In genomic region chr17:57595942-57596695, GRCh38 we compare ENCODE assay signal across 19 cellular contexts.
A peak's percentile ranks its signal among the peaks of the same experiment; 100 is the strongest.
DNase-seq lines count a peak whose midpoint lies in the region; ATAC-seq and TF ChIP-seq lines count a peak whose summit lies in the region.
"Had no signal": no experiment of that assay in that cellular context is flagged by ENCODE, and none has a peak within 500 bp of the region (broad histone marks: within the 10 kb centered on the region; RNA-seq: fewer than 3 reads in every experiment).

No MANE protein-coding gene starts in this region.

- no peak overlapping the region for H3T11ph ChIP-seq in H9 (ENCODE audit: low read length)

- H3K4me3 Mint-ChIP-seq in CD4-positive, alpha-beta memory T cell = no peak overlapping the region
- H3K4me3 Mint-ChIP-seq in H9 = no peak overlapping the region
- peak overlapping the region; percentile 63 for H3K4me3 Mint-ChIP-seq in neural crest cell
- H3K4me3 Mint-ChIP-seq: immature natural killer cell had no signal

- no peaks in the 10 kb centered on the region for H4K20me1 ChIP-seq in H9 (ENCODE audit: control insufficient read depth, insufficient read depth, insufficient read length)

- H3K4me1 Mint-ChIP-seq in CD4-positive, alpha-beta memory T cell = peaks cover 36 to 45% (median 38%) of the 10 kb centered on the region in 4 donors
- peaks cover 27 to 41% of the 10 kb centered on the region in 2 experiments for H3K4me1 Mint-ChIP-seq in H9
- H3K4me1 Mint-ChIP-seq in neural crest cell = peaks cover 36% of the 10 kb centered on the region

- no peak overlapping the region for H2BK12ac ChIP-seq in H9 (ENCODE audit: insufficient read length, low read depth, low read length)

- H3K36me3 ChIP-seq in CD4-positive, alpha-beta memory T cell (ENCODE audit: insufficient read depth, low read length) = no peaks in the 10 kb centered on the region
- H3K36me3 ChIP-seq: SJCRH30 had no signal

- H3K27ac ChIP-seq in CD4-positive, alpha-beta memory T cell (ENCODE audit: low read depth, low read length) = no peak overlapping the region
- no peak overlapping the region for H3K27ac ChIP-seq in H9 (ENCODE audit: insufficient read length, low read depth, low read length)
- H3K27ac ChIP-seq: C4-2B, KMS-11, SJCRH30 had no signal

- peak overlapping the region; percentile 27 to 90 (median 63) for H3K27ac Mint-ChIP-seq in CD4-positive, alpha-beta memory T cell
- H3K27ac Mint-ChIP-seq in H9 (peak overlapping the region in 2 of 3 experiments; percentile 53 to 57; a peak in 3 of 7 replicates), neural crest cell (ENCODE audit: unreplicated experiment) (peak overlapping the region; percentile 94)

- no peak overlapping the region for H2AK5ac ChIP-seq in H9 (ENCODE audit: insufficient read length, low read length)

- H3K79me1 ChIP-seq in H9 (ENCODE audit: insufficient read depth, low read depth, low read length, poor library complexity, severe bottlenecking) = no peaks in the 10 kb centered on the region

- intact Hi-C loops in CD4-positive, alpha-beta memory T cell (cut with micrococcal nuclease) = loop anchor here (5.0 kb wide), 1 partner anchor 236 kb away; no protein-coding TSS in a partner anchor

- H2BK120ac ChIP-seq in H9 (ENCODE audit: low read depth, low read length, poor library complexity, severe bottlenecking) = no peak overlapping the region

- no peak for DNase-seq in CD4-positive, alpha-beta memory T cell
- DNase-seq in H9 (no peak), choroid plexus epithelial cell (ENCODE audit: low read depth) (peak; percentile 22), neural crest cell (ENCODE audit: low read depth, low spot score) (no peak), hippocampal formation (lab: John Stamatoyannopoulos, UW) (no peak)
- DNase-seq: activated CD8-positive, alpha-beta memory T cell treated with anti-CD3 and anti-CD28 coated beads for 24 hours; activated gamma-delta T cell treated with Interleukin-2 at 50 U/mL for 16 hours; EL; immature natural killer cell; NCI-H1436; NK-92 treated with Interleukin-12 subunit alpha and Interleukin-12 subunit beta, amount 100 ng/mL, for 24 hours; SJCRH30; stimulated activated naive CD4-positive, alpha-beta T cell treated with Interleukin-2 at 50 U/mL for 16 hours had no signal

- no peak overlapping the region for H3K4ac ChIP-seq in H9 (ENCODE audit: low read depth, low read length)

- no peak overlapping the region for H3K4me2 ChIP-seq in H9 (ENCODE audit: insufficient read depth, insufficient read length, low read length)
- H3K4me2 ChIP-seq: KMS-11 had no signal

- peaks cover 15 to 29% of the 10 kb centered on the region in 2 donors for H3K36me3 Mint-ChIP-seq in CD4-positive, alpha-beta memory T cell
- peaks cover 3 to 16% (median 6%) of the 10 kb centered on the region in 3 experiments; a peak in 4 of 7 replicates for H3K36me3 Mint-ChIP-seq in H9 (ENCODE audit: insufficient read depth in 1 of 3, low read depth in 3 of 3)
- H3K36me3 Mint-ChIP-seq in neural crest cell (ENCODE audit: low read depth) = peaks cover 10% of the 10 kb centered on the region

- no peaks in the 10 kb centered on the region for H3K23me2 ChIP-seq in H9 (ENCODE audit: insufficient read length, low read depth, low read length, poor library complexity, severe bottlenecking)

- CTCF ChIA-PET in CD4-positive, alpha-beta memory T cell (lab: Charles Lee; ENCODE audit: partially characterized antibody) = interaction anchor here (0.6 to 10.3 kb wide), 4 partner anchors 69 to 353 kb away, joined by 3 to 217 read pairs (median 9); no protein-coding TSS in a partner anchor

- H3K14ac ChIP-seq in H9 (ENCODE audit: insufficient read depth, low read length) = no peak overlapping the region; the same call in 1 of the 2 replicates

- no peak overlapping the region for H3K4me3 ChIP-seq in CD4-positive, alpha-beta memory T cell (ENCODE audit: low read length in 2 of 2)
- no peak overlapping the region for H3K4me3 ChIP-seq in choroid plexus epithelial cell (ENCODE audit: low read depth, low read length)
- H3K4me3 ChIP-seq: GM12878, SJCRH30 had no signal

- no peak overlapping the region for H2AFZ ChIP-seq in H9 (ENCODE audit: low read length)

- peaks cover 37% of the 10 kb centered on the region for H3K4me1 ChIP-seq in CD4-positive, alpha-beta memory T cell (ENCODE audit: insufficient read depth, low read length)
- no peaks in the 10 kb centered on the region; the same call in 1 of the 2 replicates for H3K4me1 ChIP-seq in H9 (ENCODE audit: insufficient read depth, low read length)

- H4K8ac ChIP-seq in H9 (replicated peaks; ENCODE audit: insufficient read length, low read depth, low read length) = no peak overlapping the region

- H4K91ac ChIP-seq in H9 (ENCODE audit: insufficient read length, low read depth, low read length) = no peak overlapping the region

- H2BK20ac ChIP-seq in H9 (ENCODE audit: low read depth, low read length, poor library complexity, severe bottlenecking) = no peak overlapping the region

- H2BK5ac ChIP-seq in H9 (ENCODE audit: insufficient read length, low read length) = no peak overlapping the region

- no peak overlapping the region for H4K5ac ChIP-seq in H9 (ENCODE audit: insufficient read length, low read depth, low read length)

- ATAC-seq in HG03460 (IDR thresholded peaks at IDR 0.05; ENCODE audit: unreplicated experiment) = no peak
- ATAC-seq in GM18502 (IDR thresholded peaks at IDR 0.05; ENCODE audit: poor library complexity, unreplicated experiment) = no peak
- ATAC-seq: GM12878, HCT116 had no signal

- H3K56ac ChIP-seq in H9 (ENCODE audit: insufficient read length, low read depth, low read length) = no peak overlapping the region

- no peaks in the 10 kb centered on the region for H3K27me3 ChIP-seq in CD4-positive, alpha-beta memory T cell (ENCODE audit: insufficient read depth, low read length)
- H3K27me3 ChIP-seq in H9 (ENCODE audit: insufficient read depth, low read length) = no peaks in the 10 kb centered on the region
- H3K27me3 ChIP-seq: SJCRH30 had no signal

- H3K9me3 Mint-ChIP-seq in CD4-positive, alpha-beta memory T cell = peaks cover 0 to 13% (median 6%) of the 10 kb centered on the region in 8 donors
- H3K9me3 Mint-ChIP-seq in H9 = peaks cover 0 to 8% of the 10 kb centered on the region in 2 experiments; a peak in 1 of 5 replicates
- peaks cover 3% of the 10 kb centered on the region for H3K9me3 Mint-ChIP-seq in neural crest cell

- no CpG with 5 or more reads among the region's 27 CpGs for WGBS in H9 (ENCODE audit: extremely low coverage, insufficient read length, low lambda C conversion rate)

- H3K9ac ChIP-seq in H9 (ENCODE audit: extremely low read depth, insufficient read length, low read length) = no peak overlapping the region
- H3K9ac ChIP-seq: KMS-11 had no signal

- no peak overlapping the region for H3K18ac ChIP-seq in H9 (ENCODE audit: insufficient read length, low read depth, low read length)

- H3K9me3 ChIP-seq in CD4-positive, alpha-beta memory T cell (ENCODE audit: control insufficient read depth in 1 of 2, low read length in 2 of 2) = no peaks in the 10 kb centered on the region
- H3K9me3 ChIP-seq in H9 (ENCODE audit: control insufficient read depth, low read depth, low read length) = no peaks in the 10 kb centered on the region

- H3K23ac ChIP-seq in H9 (ENCODE audit: insufficient read length, low read depth, low read length) = no peak overlapping the region

- no peak for TF ChIP-seq CTCF in H9 (conservative IDR thresholded peaks at IDR 0.05)
- TF ChIP-seq CTCF in choroid plexus epithelial cell (conservative IDR thresholded peaks at IDR 0.05; ENCODE audit: low read depth, low read length) = no peak
- no peak for TF ChIP-seq CTCF in neural crest cell (conservative IDR thresholded peaks at IDR 0.05)

- no peak overlapping the region for H2BK15ac ChIP-seq in H9 (ENCODE audit: low read depth, low read length)

- H3K27me3 Mint-ChIP-seq in CD4-positive, alpha-beta memory T cell = no peaks in the 10 kb centered on the region
- H3K27me3 Mint-ChIP-seq in H9 (ENCODE audit: low read depth) (no peaks in the 10 kb centered on the region; the same call in 1 of the 2 replicates), neural crest cell (ENCODE audit: low read depth) (no peaks in the 10 kb centered on the region)

- H3K79me2 ChIP-seq in H9 (ENCODE audit: insufficient read depth, low read length) = no peaks in the 10 kb centered on the region

- POLR2A ChIA-PET in CD4-positive, alpha-beta memory T cell (lab: Charles Lee; ENCODE audit: partially characterized antibody) = interaction anchor here (2.0 kb wide), 1 partner anchor 9 kb away, joined by 6 read pairs; no protein-coding TSS in a partner anchor
